ENCODE assay signal across 7 cellular contexts in genomic region chr12:44960423-44960822, GRCh38.
"Had no signal": no experiment of that assay in that cellular context is flagged by ENCODE, and none has a peak within 500 bp of the region (broad histone marks: within the 10 kb centered on the region; RNA-seq: fewer than 3 reads in every experiment).

No MANE protein-coding gene starts in this region.

- H3K4me3 Mint-ChIP-seq: HFFc6 had no signal

- H3K27ac ChIP-seq: GM23248 had no signal

- FAIRE-seq: HTR-8/SVneo, K562 had no signal

- H3K4me1 ChIP-seq: HAP-1 had no signal

- DNase-seq: GM23248, HFFc6, IMR-90, KG1 had no signal

- H3K27ac Mint-ChIP-seq: HFFc6 had no signal

- H2AFZ ChIP-seq: GM23248 had no signal

- H3K9me3 ChIP-seq: HAP-1 had no signal

- H3K36me3 ChIP-seq: HAP-1 had no signal

- H3K9ac ChIP-seq: GM23248 had no signal

- H3K4me3 ChIP-seq: GM23248, HAP-1, K562 had no signal
